In genomic region chrX:130086414-130087207, GRCh38 we compare ENCODE assay signal across 8 cellular contexts. TPM values are rescaled to one million over a fixed set of nuclear protein-coding genes. Genes with fewer than 3 reads are reported as not detected.
DNase-seq lines count a peak whose midpoint lies in the region; ATAC-seq and TF ChIP-seq lines count a peak whose summit lies in the region.

No MANE protein-coding gene starts in this region.

- peak in 2 of 4 donors; percentile 13 to 41 for ATAC-seq in heart left ventricle
- no peak for ATAC-seq in Right ventricle myocardium inferior
- peak; percentile 23 for ATAC-seq in HG03469 (IDR thresholded peaks at IDR 0.05; ENCODE audit: unreplicated experiment)
- peak; percentile 46 to 50 for ATAC-seq in activated CD4-positive, CD25-positive, alpha-beta regulatory T cell treated with anti-CD3 and anti-CD28 coated beads, Interleukin-2, amount 50 U/mL, for 24 hours
- ATAC-seq in HG03045 (IDR thresholded peaks at IDR 0.05; ENCODE audit: unreplicated experiment): no peak

- intact Hi-C loops in heart left ventricle (cut with DNase I) (no loop called here), Right ventricle myocardium inferior (cut with DNase I) (no loop called here)

- no peaks in the 10 kb centered on the region for H3K9me3 ChIP-seq in heart left ventricle

- H3K4me1 ChIP-seq in heart left ventricle: peaks cover 0 to 86% (median 12%) of the 10 kb centered on the region in 12 donors
- no peaks in the 10 kb centered on the region for H3K4me1 ChIP-seq in urinary bladder (ENCODE audit: insufficient read depth)

- WGBS in heart left ventricle, 4 donors: 70 to 85% (median 73%) methylated on average over 13 of the region's 13 CpGs
- WGBS in urinary bladder: 69% methylated on average over 13 of the region's 13 CpGs

- no peak for TF ChIP-seq POLR2A in heart left ventricle (IDR thresholded peaks at IDR 0.05)

- H3K27ac ChIP-seq in heart left ventricle (peak overlapping the region in 9 of 12 donors; percentile 9 to 89 (median 66)), urinary bladder (ENCODE audit: low read depth) (peak overlapping the region; percentile 5)

- no peaks in the 10 kb centered on the region for H3K36me3 ChIP-seq in heart left ventricle
- peaks cover 2% of the 10 kb centered on the region for H3K36me3 ChIP-seq in urinary bladder (ENCODE audit: insufficient read depth)

- no peak for TF ChIP-seq CTCF in heart left ventricle (IDR thresholded peaks at IDR 0.05)

- peak in 1 of 5 donors; percentile 30 for DNase-seq in heart left ventricle
- DNase-seq in Right ventricle myocardium inferior (ENCODE audit: missing footprints): no peak
- DNase-seq in germinal center (ENCODE audit: low spot score): peak; percentile 51
- DNase-seq in NCI-H2081 (lab: John Stamatoyannopoulos, UW): no peak

- no peaks in the 10 kb centered on the region for H3K27me3 ChIP-seq in heart left ventricle

- H3K4me3 ChIP-seq in heart left ventricle (peak overlapping the region in 1 of 12 donors; percentile 50), urinary bladder (ENCODE audit: low read depth, low read length) (no peak overlapping the region)

RNA-seq across cellular contexts. Expression of gene ELF4, which starts 23.7 kb away (rescaled TPM):
- total RNA-seq in heart left ventricle: 10 to 100 TPM in 1 of 9 donors, 1 to 10 TPM in 8; 1.8 to 13.7 (median 3.2) TPM
- polyA plus RNA-seq in heart left ventricle: 1 to 10 TPM; 1.3 to 5.3 TPM
- 2.8 TPM for total RNA-seq in Right ventricle myocardium inferior
- 11.3 TPM for total RNA-seq in urinary bladder
- 13.7 TPM for polyA plus RNA-seq in urinary bladder

Comparison
In these comparisons a context has a peak if more than half of its experiments do, and no peak if none do; other contexts are left out.
1. ATAC-seq: peak in HG03469 (single experiment) and activated CD4-positive, CD25-positive, alpha-beta regulatory T cell treated with anti-CD3 and anti-CD28 coated beads, Interleukin-2, amount 50 U/mL, for 24 hours (2 of 2); none in Right ventricle myocardium inferior (single experiment) and HG03045 (single experiment).